11 cellular contexts compared by ENCODE assay signal in genomic region chr16:71360378-71360777, GRCh38. TPM values are rescaled to one million over a fixed set of nuclear protein-coding genes. Genes with fewer than 3 reads are reported as not detected.
DNase-seq lines count a peak whose midpoint lies in the region; ATAC-seq and TF ChIP-seq lines count a peak whose summit lies in the region.
"Had no signal": no experiment of that assay in that cellular context is flagged by ENCODE, and none has a peak within 500 bp of the region (broad histone marks: within the 10 kb centered on the region; RNA-seq: fewer than 3 reads in every experiment).

No MANE protein-coding gene starts in this region.

- no peaks in the 10 kb centered on the region for H4K20me1 ChIP-seq in osteoblast (ENCODE audit: insufficient read depth, low read length)

- TF ChIP-seq CTCF in osteoblast (IDR thresholded peaks at IDR 0.05; ENCODE audit: extremely low read depth, low read depth, low read length): no peak

- H3K4me1 ChIP-seq in osteoblast (ENCODE audit: insufficient read depth, low read length): peaks cover 20% of the 10 kb centered on the region

- H3K27ac Mint-ChIP-seq in stimulated activated effector memory CD8-positive, alpha-beta T cell treated with anti-CD3 and anti-CD28 coated beads, Interleukin-12 subunit alpha, Interleukin-12 subunit beta, amount 100 ng/mL, for 72 hours: no peak overlapping the region

- H3K4me3 Mint-ChIP-seq in stimulated activated effector memory CD8-positive, alpha-beta T cell treated with anti-CD3 and anti-CD28 coated beads, Interleukin-12 subunit alpha, Interleukin-12 subunit beta, amount 100 ng/mL, for 72 hours: no peak overlapping the region
- H3K4me3 Mint-ChIP-seq: central memory CD8-positive, alpha-beta T cell had no signal

- peak overlapping the region; percentile 15 for H3K4me2 ChIP-seq in osteoblast (ENCODE audit: insufficient read depth, low read length)

- ATAC-seq in stimulated activated effector memory CD8-positive, alpha-beta T cell treated with anti-CD3 and anti-CD28 coated beads, Interleukin-12 subunit alpha, Interleukin-12 subunit beta, amount 100 ng/mL, for 72 hours: no peak
- ATAC-seq in HG03039 (IDR thresholded peaks at IDR 0.05; ENCODE audit: unreplicated experiment): no peak

- peaks cover 12% of the 10 kb centered on the region for H3K27me3 ChIP-seq in osteoblast (ENCODE audit: insufficient read depth, low read length)

- no peaks in the 10 kb centered on the region for H3K9me3 Mint-ChIP-seq in stimulated activated effector memory CD8-positive, alpha-beta T cell treated with anti-CD3 and anti-CD28 coated beads, Interleukin-12 subunit alpha, Interleukin-12 subunit beta, amount 100 ng/mL, for 72 hours
- H3K9me3 Mint-ChIP-seq: central memory CD8-positive, alpha-beta T cell had no signal

- H3K79me2 ChIP-seq in osteoblast (ENCODE audit: insufficient read depth, low read length): no peaks in the 10 kb centered on the region

- H3K36me3 ChIP-seq in osteoblast (ENCODE audit: insufficient read depth, low read length): no peaks in the 10 kb centered on the region

- H3K27ac ChIP-seq in epithelial cell of prostate (no peak overlapping the region), osteoblast (ENCODE audit: low read depth, low read length) (no peak overlapping the region)

- no peak overlapping the region for H3K4me3 ChIP-seq in osteoblast (ENCODE audit: insufficient read depth, low read length)

- no peaks in the 10 kb centered on the region for H3K9me3 ChIP-seq in osteoblast (ENCODE audit: low read depth, low read length)

- H2AFZ ChIP-seq in osteoblast (ENCODE audit: low read length): no peak overlapping the region

- H3K4me1 Mint-ChIP-seq in stimulated activated effector memory CD8-positive, alpha-beta T cell treated with anti-CD3 and anti-CD28 coated beads, Interleukin-12 subunit alpha, Interleukin-12 subunit beta, amount 100 ng/mL, for 72 hours: peaks cover 5% of the 10 kb centered on the region

- DNase-seq in GM03348 (ENCODE audit: low spot score): peak; percentile 93
- peak; percentile 90 for DNase-seq in RPMI7951 (ENCODE audit: low read depth)
- peak; percentile 57 for DNase-seq in epithelial cell of prostate (ENCODE audit: low read depth, low spot score)
- DNase-seq in osteoblast (ENCODE audit: insufficient read length, low spot score, missing footprints): peak; percentile 98
- no peak for DNase-seq in stimulated activated naive CD4-positive, alpha-beta T cell treated with Interleukin-2 at 50 U/mL for 16 hours (lab: John Stamatoyannopoulos, UW)
- no peak for DNase-seq in stimulated activated effector memory CD8-positive, alpha-beta T cell treated with anti-CD3 and anti-CD28 coated beads, Interleukin-12 subunit alpha, Interleukin-12 subunit beta, amount 100 ng/mL, for 72 hours (ENCODE audit: low spot score in 2 of 2)
- DNase-seq in UCSD-AML1 (lab: John Stamatoyannopoulos, UW; ENCODE audit: unreplicated experiment): no peak
- DNase-seq: activated CD8-positive, alpha-beta memory T cell treated with anti-CD3 and anti-CD28 coated beads, Interleukin-2, amount 50 U/mL, for 4 hours; NCI-H2029 had no signal

- H3K36me3 Mint-ChIP-seq in stimulated activated effector memory CD8-positive, alpha-beta T cell treated with anti-CD3 and anti-CD28 coated beads, Interleukin-12 subunit alpha, Interleukin-12 subunit beta, amount 100 ng/mL, for 72 hours: no peaks in the 10 kb centered on the region

RNA-seq across cellular contexts. Expression of gene CALB2, which starts 1.9 kb away (rescaled TPM):
- total RNA-seq in RPMI7951 (2014; rRNA removed; shearing (Covaris generic)): 1.2 and 3.2 TPM in 2 replicates
- total RNA-seq in osteoblast: 1.1 and 2.4 TPM in 2 replicates

Comparison
In these comparisons a context has a peak if more than half of its experiments do, and no peak if none do; other contexts are left out.
1. DNase-seq: peak in GM03348 (single experiment), RPMI7951 (single experiment), epithelial cell of prostate (single experiment) and osteoblast (single experiment); none in stimulated activated naive CD4-positive, alpha-beta T cell treated with Interleukin-2 at 50 U/mL for 16 hours (single experiment), stimulated activated effector memory CD8-positive, alpha-beta T cell treated with anti-CD3 and anti-CD28 coated beads, Interleukin-12 subunit alpha, Interleukin-12 subunit beta, amount 100 ng/mL, for 72 hours (0 of 2) and UCSD-AML1 (single experiment).